In genomic region chr9:77726289-77726688, GRCh38 we compare ENCODE assay signal across 27 cellular contexts.
DNase-seq lines count a peak whose midpoint lies in the region; ATAC-seq and TF ChIP-seq lines count a peak whose summit lies in the region.
"Had no signal": no experiment of that assay in that cellular context is flagged by ENCODE, and none has a peak within 500 bp of the region (broad histone marks: within the 10 kb centered on the region; RNA-seq: fewer than 3 reads in every experiment).

No MANE protein-coding gene starts in this region.

- H3K27ac Mint-ChIP-seq in T-helper 1 cell treated with Interleukin-12 subunit alpha and Interleukin-12 subunit beta and Interleukin-4 antibody, amounts not matched to agents 30 μg/mL and 1 μg/mL, for 36 hours, result peak overlapping the region; percentile 50
- peak overlapping the region in 5 of 7 donors; percentile 2 to 59 (median 23) for H3K27ac Mint-ChIP-seq in CD4-positive, alpha-beta memory T cell
- H3K27ac Mint-ChIP-seq in activated CD8-positive, alpha-beta T cell treated with anti-CD3 and anti-CD28 coated beads for 36 hours, result peak overlapping the region; percentile 78
- H3K27ac Mint-ChIP-seq in endothelial cell (ENCODE audit: unreplicated experiment), result peak overlapping the region; percentile 32
- H3K27ac Mint-ChIP-seq: B cell; memory B cell; stimulated activated naive B cell treated with anti-CD40 and anti-IgM and Interleukin-4, amounts not matched to agents 10 μg/mL and 1 μg/mL and 100 μg/mL, for 72 hours had no signal

- no peaks in the 10 kb centered on the region for H3K27me3 Mint-ChIP-seq in T-helper 1 cell treated with Interleukin-12 subunit alpha and Interleukin-12 subunit beta and Interleukin-4 antibody, amounts not matched to agents 30 μg/mL and 1 μg/mL, for 36 hours (ENCODE audit: low read depth)
- no peaks in the 10 kb centered on the region for H3K27me3 Mint-ChIP-seq in CD4-positive, alpha-beta memory T cell
- H3K27me3 Mint-ChIP-seq in activated CD8-positive, alpha-beta T cell treated with anti-CD3 and anti-CD28 coated beads for 36 hours, result no peaks in the 10 kb centered on the region
- H3K27me3 Mint-ChIP-seq in endothelial cell (ENCODE audit: unreplicated experiment), result peaks cover 4% of the 10 kb centered on the region
- H3K27me3 Mint-ChIP-seq: B cell; central memory CD8-positive, alpha-beta T cell; memory B cell; stimulated activated naive B cell treated with anti-CD40 and anti-IgM and Interleukin-4, amounts not matched to agents 10 μg/mL and 1 μg/mL and 100 μg/mL, for 72 hours had no signal

- no peaks in the 10 kb centered on the region for H3K9me3 ChIP-seq in CD4-positive, alpha-beta memory T cell (ENCODE audit: control insufficient read depth in 1 of 2, low read length in 2 of 2)
- H3K9me3 ChIP-seq: ovary had no signal

- peaks cover 10% of the 10 kb centered on the region for H3K36me3 ChIP-seq in CD4-positive, alpha-beta memory T cell (ENCODE audit: insufficient read depth, low read length)
- H3K36me3 ChIP-seq: ovary had no signal

- CTCF ChIA-PET in CD4-positive, alpha-beta memory T cell (lab: Charles Lee; ENCODE audit: partially characterized antibody), result no interaction called here
- CTCF ChIA-PET in activated CD8-positive, alpha-beta T cell treated with anti-CD3 and anti-CD28 coated beads for 36 hours (lab: Charles Lee), result no interaction called here

- no peak overlapping the region for H3K27ac ChIP-seq in CD4-positive, alpha-beta memory T cell (ENCODE audit: low read depth, low read length)
- H3K27ac ChIP-seq: epithelial cell of prostate, heart right ventricle, ovary, PC-9, tibial nerve, VCaP had no signal

- peaks cover 2% of the 10 kb centered on the region for H3K9me3 Mint-ChIP-seq in T-helper 1 cell treated with Interleukin-12 subunit alpha and Interleukin-12 subunit beta and Interleukin-4 antibody, amounts not matched to agents 30 μg/mL and 1 μg/mL, for 36 hours
- peaks cover 0 to 2% (median 0%) of the 10 kb centered on the region in 8 donors for H3K9me3 Mint-ChIP-seq in CD4-positive, alpha-beta memory T cell
- peaks cover 6% of the 10 kb centered on the region for H3K9me3 Mint-ChIP-seq in activated CD8-positive, alpha-beta T cell treated with anti-CD3 and anti-CD28 coated beads for 36 hours
- H3K9me3 Mint-ChIP-seq in endothelial cell (ENCODE audit: unreplicated experiment), result no peaks in the 10 kb centered on the region
- H3K9me3 Mint-ChIP-seq: central memory CD8-positive, alpha-beta T cell; memory B cell; stimulated activated naive B cell treated with anti-CD40 and anti-IgM and Interleukin-4, amounts not matched to agents 10 μg/mL and 1 μg/mL and 100 μg/mL, for 72 hours had no signal

- POLR2A ChIA-PET in CD4-positive, alpha-beta memory T cell (lab: Charles Lee; ENCODE audit: partially characterized antibody), result no interaction called here
- POLR2A ChIA-PET in activated CD8-positive, alpha-beta T cell treated with anti-CD3 and anti-CD28 coated beads for 36 hours (lab: Charles Lee), result no interaction called here

- peaks cover 19% of the 10 kb centered on the region for H3K4me1 Mint-ChIP-seq in T-helper 1 cell treated with Interleukin-12 subunit alpha and Interleukin-12 subunit beta and Interleukin-4 antibody, amounts not matched to agents 30 μg/mL and 1 μg/mL, for 36 hours (ENCODE audit: low read depth)
- peaks cover 15 to 23% (median 17%) of the 10 kb centered on the region in 4 donors for H3K4me1 Mint-ChIP-seq in CD4-positive, alpha-beta memory T cell
- peaks cover 44% of the 10 kb centered on the region for H3K4me1 Mint-ChIP-seq in activated CD8-positive, alpha-beta T cell treated with anti-CD3 and anti-CD28 coated beads for 36 hours (ENCODE audit: low read depth)
- peaks cover 10% of the 10 kb centered on the region for H3K4me1 Mint-ChIP-seq in endothelial cell (ENCODE audit: unreplicated experiment)
- H3K4me1 Mint-ChIP-seq: central memory CD8-positive, alpha-beta T cell; memory B cell; stimulated activated naive B cell treated with anti-CD40 and anti-IgM and Interleukin-4, amounts not matched to agents 10 μg/mL and 1 μg/mL and 100 μg/mL, for 72 hours had no signal

- no peak overlapping the region for H3K4me3 ChIP-seq in CD4-positive, alpha-beta memory T cell (ENCODE audit: low read length in 2 of 2)
- H3K4me3 ChIP-seq: heart right ventricle, ovary, PC-9, tibial nerve had no signal

- peak overlapping the region; percentile 3 for H3K4me3 Mint-ChIP-seq in T-helper 1 cell treated with Interleukin-12 subunit alpha and Interleukin-12 subunit beta and Interleukin-4 antibody, amounts not matched to agents 30 μg/mL and 1 μg/mL, for 36 hours
- H3K4me3 Mint-ChIP-seq in CD4-positive, alpha-beta memory T cell, result peak overlapping the region in 1 of 8 donors; percentile 14
- H3K4me3 Mint-ChIP-seq in activated CD8-positive, alpha-beta T cell treated with anti-CD3 and anti-CD28 coated beads for 36 hours, result peak overlapping the region; percentile 8
- H3K4me3 Mint-ChIP-seq in endothelial cell (ENCODE audit: unreplicated experiment), result peak overlapping the region; percentile 28
- H3K4me3 Mint-ChIP-seq: B cell; central memory CD8-positive, alpha-beta T cell; memory B cell; stimulated activated naive B cell treated with anti-CD40 and anti-IgM and Interleukin-4, amounts not matched to agents 10 μg/mL and 1 μg/mL and 100 μg/mL, for 72 hours had no signal

- intact Hi-C loops in CD4-positive, alpha-beta memory T cell (cut with micrococcal nuclease), result no loop called here
- intact Hi-C loops in activated CD8-positive, alpha-beta T cell treated with anti-CD3 and anti-CD28 coated beads for 36 hours (cut with micrococcal nuclease), result no loop called here

- ATAC-seq in activated CD8-positive, alpha-beta T cell treated with anti-CD3 and anti-CD28 coated beads for 36 hours, result no peak
- ATAC-seq in HG03378 (IDR thresholded peaks at IDR 0.05; ENCODE audit: unreplicated experiment), result no peak
- ATAC-seq: heart right ventricle; left cardiac atrium; stimulated activated naive B cell treated with anti-CD40 and anti-IgM and Interleukin-4, amounts not matched to agents 10 μg/mL and 1 μg/mL and 100 μg/mL, for 72 hours had no signal

- DNase-seq in T-helper 1 cell (no peak), endothelial cell (ENCODE audit: low spot score) (no peak), NCI-H1092 treated with DMSO at 0.1 percent for 48 hours (lab: John Stamatoyannopoulos, UW) (no peak), NCI-H1092 (lab: John Stamatoyannopoulos, UW) (no peak)
- no peak for DNase-seq in CD4-positive, alpha-beta memory T cell
- DNase-seq in activated CD8-positive, alpha-beta T cell treated with anti-CD3 and anti-CD28 coated beads for 36 hours, result no peak
- DNase-seq: 8988T; anterior cingulate cortex; DND-41; foreskin fibroblast; heart right ventricle; left cardiac atrium; NCI-H1436 treated with DMSO at 0.1 percent for 48 hours; NCI-H510A; ovary; PC-9; SHP77 treated with DMSO at 0.1 percent for 48 hours; stimulated activated CD4-positive, alpha-beta T cell treated with anti-CD3 and anti-CD28 coated beads, Interleukin-2, amount 100 ng/mL, for 48 hours; stimulated activated naive B cell treated with anti-CD40 and anti-IgM and Interleukin-4, amounts not matched to agents 10 μg/mL and 1 μg/mL and 100 μg/mL, for 72 hours had no signal

- H3K4me1 ChIP-seq in CD4-positive, alpha-beta memory T cell (ENCODE audit: insufficient read depth, low read length), result peaks cover 6% of the 10 kb centered on the region

- no peaks in the 10 kb centered on the region for H3K27me3 ChIP-seq in CD4-positive, alpha-beta memory T cell (ENCODE audit: insufficient read depth, low read length)
- H3K27me3 ChIP-seq: heart right ventricle, ovary, tibial nerve had no signal

- peaks cover 22% of the 10 kb centered on the region for H3K36me3 Mint-ChIP-seq in T-helper 1 cell treated with Interleukin-12 subunit alpha and Interleukin-12 subunit beta and Interleukin-4 antibody, amounts not matched to agents 30 μg/mL and 1 μg/mL, for 36 hours (ENCODE audit: low read depth)
- peaks cover 62 to 66% of the 10 kb centered on the region in 2 donors for H3K36me3 Mint-ChIP-seq in CD4-positive, alpha-beta memory T cell
- H3K36me3 Mint-ChIP-seq in activated CD8-positive, alpha-beta T cell treated with anti-CD3 and anti-CD28 coated beads for 36 hours (ENCODE audit: low read depth), result peaks cover 30% of the 10 kb centered on the region
- peaks cover 26% of the 10 kb centered on the region for H3K36me3 Mint-ChIP-seq in endothelial cell (ENCODE audit: low read depth, unreplicated experiment)
- H3K36me3 Mint-ChIP-seq: memory B cell; stimulated activated naive B cell treated with anti-CD40 and anti-IgM and Interleukin-4, amounts not matched to agents 10 μg/mL and 1 μg/mL and 100 μg/mL, for 72 hours had no signal

- no peak for TF ChIP-seq CTCF in activated CD8-positive, alpha-beta T cell treated with anti-CD3 and anti-CD28 coated beads for 36 hours (IDR thresholded peaks at IDR 0.05)
- TF ChIP-seq CTCF in endothelial cell (IDR thresholded peaks at IDR 0.05; ENCODE audit: unreplicated experiment), result no peak

Comparison
In these comparisons a context has a peak if more than half of its experiments do, and no peak if none do; other contexts are left out.
1. H3K27ac Mint-ChIP-seq: peak in every context shown above with its lines; median percentile 78 in activated CD8-positive, alpha-beta T cell treated with anti-CD3 and anti-CD28 coated beads for 36 hours; 50 in T-helper 1 cell treated with Interleukin-12 subunit alpha and Interleukin-12 subunit beta and Interleukin-4 antibody, amounts not matched to agents 30 μg/mL and 1 μg/mL, for 36 hours; 32 in endothelial cell; 23 in CD4-positive, alpha-beta memory T cell.